ENCODE assay signal across 21 cellular contexts in the genomic region with DNA sequence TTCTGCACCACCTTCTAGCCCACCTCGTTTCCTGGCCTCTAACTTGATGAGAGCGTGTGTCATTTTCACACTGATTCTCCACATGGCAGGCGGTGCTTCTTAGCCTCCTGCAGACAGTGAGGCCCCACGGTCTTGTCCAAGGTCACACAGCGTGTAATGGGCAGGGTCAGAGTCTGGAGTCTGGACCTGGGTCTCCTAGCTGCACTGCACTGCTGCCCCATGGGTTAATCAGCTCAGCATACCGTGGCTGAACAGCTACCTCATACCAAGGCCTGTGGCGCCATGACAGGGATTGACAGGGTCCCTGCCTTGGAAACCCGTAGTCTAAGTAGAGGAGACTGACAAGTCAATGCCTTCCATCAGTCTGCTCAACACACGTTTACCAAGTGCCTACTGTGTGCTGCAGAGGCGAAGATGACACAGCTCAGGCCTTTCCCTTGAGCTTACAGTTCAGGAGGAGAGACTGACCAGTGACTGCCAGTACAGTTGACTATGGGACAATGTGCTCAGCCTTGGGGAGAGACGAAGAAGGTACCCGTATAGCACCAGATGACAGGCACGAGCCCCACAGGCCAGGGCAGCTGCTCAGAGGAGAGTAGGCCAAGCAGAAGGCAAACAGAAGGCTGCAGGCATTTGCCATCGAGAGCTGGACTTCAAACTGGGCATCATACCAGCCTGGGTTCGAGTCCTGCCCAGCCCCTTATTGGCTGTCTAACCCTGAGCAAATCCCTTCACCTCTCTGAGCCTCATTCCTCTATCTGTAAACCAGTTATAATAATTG. TPM values are rescaled to one million over a fixed set of nuclear protein-coding genes. Genes with fewer than 3 reads are reported as not detected.
A peak's percentile ranks its signal among the peaks of the same experiment; 100 is the strongest.
DNase-seq lines count a peak whose midpoint lies in the region; ATAC-seq and TF ChIP-seq lines count a peak whose summit lies in the region.
"Had no signal": no experiment of that assay in that cellular context is flagged by ENCODE, and none has a peak within 500 bp of the region (broad histone marks: within the 10 kb centered on the region; RNA-seq: fewer than 3 reads in every experiment).

No MANE protein-coding gene starts in this region.

- H4K8ac ChIP-seq in neuronal stem cell (ENCODE audit: low read depth, low read length) = no peak overlapping the region

- CTCF ChIA-PET in CD8-positive, alpha-beta T cell (lab: Charles Lee) = no interaction called here

- no peak overlapping the region for H4K91ac ChIP-seq in neuronal stem cell (ENCODE audit: low read depth, low read length, poor library complexity)

- H3K4me2 ChIP-seq in neuronal stem cell (ENCODE audit: insufficient read depth, low read length, poor library complexity, severe bottlenecking) = no peak overlapping the region
- H3K4me2 ChIP-seq: A549 had no signal

- H2AK5ac ChIP-seq in neuronal stem cell (ENCODE audit: low read depth, low read length) = no peak overlapping the region

- H3K36me3 ChIP-seq in neuronal stem cell (replicated peaks in 1 of 2; ENCODE audit: control insufficient read depth in 2 of 2, insufficient read depth in 2 of 2, low read length in 2 of 2) = peaks cover 0 to 5% of the 10 kb centered on the region in 2 donors
- no peaks in the 10 kb centered on the region for H3K36me3 ChIP-seq in CD8-positive, alpha-beta T cell (ENCODE audit: insufficient read depth, low read length)

- POLR2A ChIA-PET in CD8-positive, alpha-beta T cell (lab: Charles Lee) = no interaction called here

- H3K9me3 ChIP-seq in neuronal stem cell (replicated peaks in 1 of 2; ENCODE audit: control insufficient read depth in 2 of 2, insufficient read depth in 1 of 2, low read depth in 1 of 2, low read length in 2 of 2) = no peaks in the 10 kb centered on the region
- no peaks in the 10 kb centered on the region for H3K9me3 ChIP-seq in CD8-positive, alpha-beta T cell (ENCODE audit: low read length)
- H3K9me3 ChIP-seq: A549 had no signal

- WGBS in neuronal stem cell (ENCODE audit: extremely low coverage in 2 of 2, insufficient read length in 2 of 2, insufficient replicate concordance in 1 of 2), 2 donors = no CpG with 5 or more reads among the region's 15 CpGs

- no peak overlapping the region for H2BK15ac ChIP-seq in neuronal stem cell (ENCODE audit: low read length)

- no peak overlapping the region for H3K4me3 Mint-ChIP-seq in chondrocyte (ENCODE audit: unreplicated experiment)
- no peak overlapping the region for H3K4me3 Mint-ChIP-seq in CD8-positive, alpha-beta T cell
- H3K4me3 Mint-ChIP-seq: CD4-positive, alpha-beta T cell; HFFc6 had no signal

- H3K27ac Mint-ChIP-seq in chondrocyte (ENCODE audit: unreplicated experiment) = no peak overlapping the region
- H3K27ac Mint-ChIP-seq in CD8-positive, alpha-beta T cell = no peak overlapping the region
- H3K27ac Mint-ChIP-seq: CD4-positive, alpha-beta T cell; HFFc6 had no signal

- peaks cover 5 to 50% (median 14%) of the 10 kb centered on the region in 3 experiments for H3K27me3 ChIP-seq in neuronal stem cell (ENCODE audit: control insufficient read depth in 3 of 3, insufficient read depth in 3 of 3, low read depth in 1 of 3, low read length in 3 of 3)
- H3K27me3 ChIP-seq in CD8-positive, alpha-beta T cell (ENCODE audit: insufficient read depth, low read length) = no peaks in the 10 kb centered on the region

- no peak overlapping the region for H3K27ac ChIP-seq in neuronal stem cell (replicated peaks; ENCODE audit: low read length)
- no peak overlapping the region for H3K27ac ChIP-seq in CD8-positive, alpha-beta T cell (ENCODE audit: low read depth, low read length)
- H3K27ac ChIP-seq: 22Rv1, A549, C4-2B had no signal

- no peak overlapping the region for H3K4ac ChIP-seq in neuronal stem cell (ENCODE audit: low read length)

- H2BK120ac ChIP-seq in neuronal stem cell (ENCODE audit: low read depth, low read length) = no peak overlapping the region

- H3K9ac ChIP-seq in neuronal stem cell (ENCODE audit: low read depth, low read length, poor library complexity) = peak overlapping the region; percentile 9

- no peak overlapping the region for H2BK5ac ChIP-seq in neuronal stem cell (ENCODE audit: low read length)

- peak overlapping the region; percentile 78 for H3K14ac ChIP-seq in neuronal stem cell (ENCODE audit: low read length)

- no peaks in the 10 kb centered on the region for H3K36me3 Mint-ChIP-seq in chondrocyte (ENCODE audit: low read depth)
- H3K36me3 Mint-ChIP-seq in CD8-positive, alpha-beta T cell = no peaks in the 10 kb centered on the region

- H3K4me1 ChIP-seq in neuronal stem cell (ENCODE audit: control insufficient read depth in 2 of 2, insufficient read depth in 1 of 2, low read depth in 1 of 2, low read length in 2 of 2) = peaks cover 0 to 6% of the 10 kb centered on the region in 2 donors
- no peaks in the 10 kb centered on the region for H3K4me1 ChIP-seq in CD8-positive, alpha-beta T cell (ENCODE audit: insufficient read depth, low read length)

- no peak overlapping the region for H3K4me3 ChIP-seq in neuronal stem cell (ENCODE audit: low read length in 2 of 2)
- no peak overlapping the region for H3K4me3 ChIP-seq in CD8-positive, alpha-beta T cell (ENCODE audit: low read depth, low read length)
- H3K4me3 ChIP-seq: A549, GM12878 had no signal

- H2AFZ ChIP-seq in neuronal stem cell (ENCODE audit: low read length) = no peak overlapping the region

- peaks cover 13% of the 10 kb centered on the region for H3K4me1 Mint-ChIP-seq in chondrocyte (ENCODE audit: low read depth)
- no peaks in the 10 kb centered on the region for H3K4me1 Mint-ChIP-seq in CD8-positive, alpha-beta T cell (ENCODE audit: low read depth)

- no peak for ATAC-seq in CD8-positive, alpha-beta T cell
- no peak for ATAC-seq in HG02981 (IDR thresholded peaks at IDR 0.05; ENCODE audit: unreplicated experiment)
- ATAC-seq: A549, GM12878, HCT116 had no signal

- H3K23ac ChIP-seq in neuronal stem cell (ENCODE audit: low read depth, low read length, poor library complexity) = no peak overlapping the region

- H2BK12ac ChIP-seq in neuronal stem cell (ENCODE audit: low read length) = no peak overlapping the region

- peak; percentile 30 for DNase-seq in activated effector memory CD4-positive, alpha-beta T cell treated with anti-CD3 and anti-CD28 coated beads, Interleukin-2, amount 50 U/mL, for 16 hours
- DNase-seq in activated effector memory CD4-positive, alpha-beta T cell treated with Interleukin-2 at 50 U/mL for 16 hours = no peak
- DNase-seq in chondrocyte (ENCODE audit: low spot score) = peak; percentile 70
- DNase-seq in neuronal stem cell (ENCODE audit: low spot score) = no peak
- no peak for DNase-seq in CD8-positive, alpha-beta T cell
- no peak for DNase-seq in EL
- DNase-seq: AML-193; Calu3; CD4-positive, alpha-beta T cell; DMS79 treated with DMSO at 0.1 percent for 48 hours; GOT3; H7; HFFc6 had no signal

- TF ChIP-seq CTCF in chondrocyte (IDR thresholded peaks at IDR 0.05) = no peak
- TF ChIP-seq CTCF in CD8-positive, alpha-beta T cell (IDR thresholded peaks at IDR 0.05) = no peak

- H3K9me3 Mint-ChIP-seq in chondrocyte (ENCODE audit: low read depth) = no peaks in the 10 kb centered on the region
- no peaks in the 10 kb centered on the region for H3K9me3 Mint-ChIP-seq in CD8-positive, alpha-beta T cell
- H3K9me3 Mint-ChIP-seq: CD4-positive, alpha-beta T cell; HFFc6 had no signal

- H3K18ac ChIP-seq in neuronal stem cell (ENCODE audit: low read length) = no peak overlapping the region

- H3K79me1 ChIP-seq in neuronal stem cell (ENCODE audit: low read depth, low read length) = no peaks in the 10 kb centered on the region

- H3K27me3 Mint-ChIP-seq in chondrocyte (ENCODE audit: low read depth) = peaks cover 23% of the 10 kb centered on the region
- peaks cover 17% of the 10 kb centered on the region for H3K27me3 Mint-ChIP-seq in CD8-positive, alpha-beta T cell (ENCODE audit: low read depth)

- intact Hi-C loops in CD8-positive, alpha-beta T cell (cut with DNase I, micrococcal nuclease) = no loop called here

RNA-seq across cellular contexts. Expression of a gene that starts 5.5 kb away (rescaled TPM):
- total RNA-seq in chondrocyte = 0.41 to 0.60 TPM (median 0.53 TPM) in 3 replicates
- polyA plus RNA-seq in neuronal stem cell (2013, experiment 1 of 2) = 17.1 TPM
- polyA plus RNA-seq in neuronal stem cell (2013, experiment 2 of 2) = 16.2 TPM
- total RNA-seq in CD8-positive, alpha-beta T cell = not detected
- total RNA-seq: CD4-positive, alpha-beta T cell; G401 had no signal

RNA-seq across cellular contexts. Expression of a gene that starts 46.1 kb away (rescaled TPM):
- not detected in 3 replicates for total RNA-seq in chondrocyte
- not detected for polyA plus RNA-seq in neuronal stem cell (2013, experiment 1 of 2)
- 0.01 TPM for polyA plus RNA-seq in neuronal stem cell (2013, experiment 2 of 2)
- not detected for total RNA-seq in CD8-positive, alpha-beta T cell
- total RNA-seq: Calu3; CD4-positive, alpha-beta T cell; G401; GM12878; HFFc6 had no signal
- polyA plus RNA-seq: A549, BJ, GM12878 had no signal

Comparison
In these comparisons a context has a peak if more than half of its experiments do, and no peak if none do; other contexts are left out.
1. DNase-seq: peak in activated effector memory CD4-positive, alpha-beta T cell treated with anti-CD3 and anti-CD28 coated beads, Interleukin-2, amount 50 U/mL, for 16 hours (single experiment) and chondrocyte (single experiment); none in activated effector memory CD4-positive, alpha-beta T cell treated with Interleukin-2 at 50 U/mL for 16 hours (single experiment), neuronal stem cell (single experiment), CD8-positive, alpha-beta T cell (0 of 7) and EL (single experiment).